In genomic region chr1:163303561-163303960, GRCh38 we compare ENCODE assay signal across 6 cellular contexts.
"Had no signal": no experiment of that assay in that cellular context is flagged by ENCODE, and none has a peak within 500 bp of the region (broad histone marks: within the 10 kb centered on the region; RNA-seq: fewer than 3 reads in every experiment).

No MANE protein-coding gene starts in this region.

- H3K4me3 Mint-ChIP-seq: IgD-negative memory B cell had no signal

- H3K27ac Mint-ChIP-seq: IgD-negative memory B cell had no signal

- H3K9me3 Mint-ChIP-seq: IgD-negative memory B cell had no signal

- DNase-seq: IMR-90 had no signal

- H3K27ac ChIP-seq: HL-60 had no signal

- H3K27me3 Mint-ChIP-seq: IgD-negative memory B cell had no signal

- H3K4me3 ChIP-seq: K562 had no signal

- FAIRE-seq: HepG2, HTR-8/SVneo, K562 had no signal
